Comparison of ENCODE assay signal across 1 cellular context in genomic region chr2:10300997-10301945, GRCh38.
TF ChIP-seq lines count a peak whose summit lies in the region.

No MANE protein-coding gene starts in this region.

TF ChIP-seq in HepG2, 621 proteins besides CTCF, POLR2A, EP300 and RAD21 (continued from another document and continues in another):
- TF ChIP-seq ZSCAN20 (CRISPR knock-in tag; IDR thresholded peaks at IDR 0.05; ENCODE audit: borderline replicate concordance) (peak; percentile 57; the same call in 1 of the 2 replicates), ZNF24 (IDR thresholded peaks at IDR 0.05) (no peak), NFE2L1 (CRISPR knock-in tag; IDR thresholded peaks at IDR 0.05; ENCODE audit: borderline replicate concordance) (no peak), KMT2B (CRISPR knock-in tag; IDR thresholded peaks at IDR 0.05) (peak; percentile 19; the same call in 1 of the 2 replicates), KLF15 (CRISPR knock-in tag; IDR thresholded peaks at IDR 0.05; ENCODE audit: borderline replicate concordance) (no peak), ZNF335 (CRISPR knock-in tag; IDR thresholded peaks at IDR 0.05) (no peak), PRDM10 (CRISPR knock-in tag; IDR thresholded peaks at IDR 0.05; ENCODE audit: low read depth) (0 out of 2 replicates have a peak, but pooled peaks have one; percentile 27), RBAK (CRISPR knock-in tag; IDR thresholded peaks at IDR 0.05) (no peak), LCORL (IDR thresholded peaks at IDR 0.05) (no peak), LCORL (CRISPR knock-in tag; IDR thresholded peaks at IDR 0.05) (peak; percentile 96), TEAD3 (CRISPR knock-in tag; optimal IDR thresholded peaks at IDR 0.05; ENCODE audit: borderline replicate concordance) (no peak), CERS6 (CRISPR knock-in tag; IDR thresholded peaks at IDR 0.05) (no peak), FOXK2 (IDR thresholded peaks at IDR 0.05) (peak; percentile 76; the same call in 1 of the 2 replicates), SRF (IDR thresholded peaks at IDR 0.05; ENCODE audit: low read depth, low read length) (no peak), PLSCR1 (CRISPR knock-in tag; IDR thresholded peaks at IDR 0.05; ENCODE audit: borderline replicate concordance) (no peak), FOXP4 (CRISPR knock-in tag; IDR thresholded peaks at IDR 0.05) (peak; percentile 88), ZNF577 (CRISPR knock-in tag; IDR thresholded peaks at IDR 0.05; ENCODE audit: borderline replicate concordance, low read depth) (0 out of 2 replicates have a peak, but pooled peaks have one; percentile 42), ZIK1 (CRISPR knock-in tag; IDR thresholded peaks at IDR 0.05; ENCODE audit: borderline replicate concordance, low read depth) (no peak), IRX3 (CRISPR knock-in tag; IDR thresholded peaks at IDR 0.05; ENCODE audit: borderline replicate concordance, low read depth) (no peak), KLF13 (CRISPR knock-in tag; IDR thresholded peaks at IDR 0.05) (no peak), ATF3 (CRISPR knock-in tag; IDR thresholded peaks at IDR 0.05) (no peak), EED (CRISPR knock-in tag; IDR thresholded peaks at IDR 0.05) (0 out of 2 replicates have a peak, but pooled peaks have one; percentile 21), ZBTB7B (CRISPR knock-in tag; IDR thresholded peaks at IDR 0.05) (peak; percentile 88; the same call in 1 of the 2 replicates), SIN3A (IDR thresholded peaks at IDR 0.05; ENCODE audit: borderline replicate concordance, low read depth, low read length) (peak; percentile 86; the same call in 1 of the 2 replicates), AGO2 (optimal IDR thresholded peaks at IDR 0.05; ENCODE audit: low read depth, low read length) (no peak), YEATS2 (CRISPR knock-in tag; IDR thresholded peaks at IDR 0.05; ENCODE audit: borderline replicate concordance) (peak; percentile 54), NCOR1 (IDR thresholded peaks at IDR 0.05; ENCODE audit: borderline replicate concordance, low read length) (peak; percentile 69; the same call in 1 of the 2 replicates), RXRA (CRISPR knock-in tag; IDR thresholded peaks at IDR 0.05) (peak; percentile 72; the same call in 1 of the 2 replicates), ZNF12 (CRISPR knock-in tag; IDR thresholded peaks at IDR 0.05) (no peak), SAP130 (CRISPR knock-in tag; IDR thresholded peaks at IDR 0.05; ENCODE audit: low read depth) (peak; percentile 96), DMAP1 (CRISPR knock-in tag; IDR thresholded peaks at IDR 0.05) (peak; percentile 63), ZFAT (CRISPR knock-in tag; conservative IDR thresholded peaks at IDR 0.05) (no peak), NFE2L2 (IDR thresholded peaks at IDR 0.05; ENCODE audit: low read length) (no peak), LBX2 (CRISPR knock-in tag; IDR thresholded peaks at IDR 0.05; ENCODE audit: borderline replicate concordance) (no peak), ZNF343 (CRISPR knock-in tag; IDR thresholded peaks at IDR 0.05) (peak; percentile 56; the same call in 1 of the 2 replicates), KDM6A (CRISPR knock-in tag; IDR thresholded peaks at IDR 0.05; ENCODE audit: low read depth) (peak; percentile 85), ZNF501 (CRISPR knock-in tag; IDR thresholded peaks at IDR 0.05) (peak; percentile 94), ESRRA (CRISPR knock-in tag; IDR thresholded peaks at IDR 0.05; ENCODE audit: low read depth) (peak; percentile 75), TCF12 (IDR thresholded peaks at IDR 0.05) (no peak), TCF12 (CRISPR knock-in tag; IDR thresholded peaks at IDR 0.05) (peak; percentile 90), E2F1 (CRISPR knock-in tag; IDR thresholded peaks at IDR 0.05) (no peak)
- TF ChIP-seq, protein P1, sequence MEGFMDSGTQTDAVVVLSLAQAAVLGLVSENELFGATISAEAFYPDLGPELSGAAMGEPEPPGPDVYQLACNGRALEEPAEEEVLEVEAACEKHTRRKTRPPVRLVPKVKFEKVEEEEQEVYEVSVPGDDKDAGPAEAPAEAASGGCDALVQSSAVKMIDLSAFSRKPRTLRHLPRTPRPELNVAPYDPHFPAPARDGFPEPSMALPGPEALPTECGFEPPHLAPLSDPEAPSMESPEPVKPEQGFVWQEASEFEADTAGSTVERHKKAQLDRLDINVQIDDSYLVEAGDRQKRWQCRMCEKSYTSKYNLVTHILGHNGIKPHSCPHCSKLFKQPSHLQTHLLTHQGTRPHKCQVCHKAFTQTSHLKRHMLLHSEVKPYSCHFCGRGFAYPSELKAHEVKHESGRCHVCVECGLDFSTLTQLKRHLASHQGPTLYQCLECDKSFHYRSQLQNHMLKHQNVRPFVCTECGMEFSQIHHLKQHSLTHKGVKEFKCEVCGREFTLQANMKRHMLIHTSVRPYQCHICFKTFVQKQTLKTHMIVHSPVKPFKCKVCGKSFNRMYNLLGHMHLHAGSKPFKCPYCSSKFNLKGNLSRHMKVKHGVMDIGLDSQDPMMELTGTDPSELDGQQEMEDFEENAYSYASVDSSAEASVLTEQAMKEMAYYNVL (CRISPR knock-in tag; IDR thresholded peaks at IDR 0.05; ENCODE audit: borderline replicate concordance) = peak; percentile 69
- TF ChIP-seq, protein P2, sequence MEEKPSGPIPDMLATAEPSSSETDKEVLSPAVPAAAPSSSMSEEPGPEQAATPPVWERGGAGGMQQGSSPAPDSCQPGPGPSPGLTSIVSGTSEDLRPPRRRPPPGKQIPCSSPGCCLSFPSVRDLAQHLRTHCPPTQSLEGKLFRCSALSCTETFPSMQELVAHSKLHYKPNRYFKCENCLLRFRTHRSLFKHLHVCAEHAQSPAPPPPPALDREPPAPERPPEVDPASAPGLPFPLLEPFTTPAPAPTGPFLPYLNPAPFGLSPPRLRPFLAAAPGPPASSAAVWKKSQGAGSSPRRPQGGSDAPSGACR (CRISPR knock-in tag; IDR thresholded peaks at IDR 0.05) = peak; percentile 71; the same call in 1 of the 2 replicates
- TF ChIP-seq, protein P3, sequence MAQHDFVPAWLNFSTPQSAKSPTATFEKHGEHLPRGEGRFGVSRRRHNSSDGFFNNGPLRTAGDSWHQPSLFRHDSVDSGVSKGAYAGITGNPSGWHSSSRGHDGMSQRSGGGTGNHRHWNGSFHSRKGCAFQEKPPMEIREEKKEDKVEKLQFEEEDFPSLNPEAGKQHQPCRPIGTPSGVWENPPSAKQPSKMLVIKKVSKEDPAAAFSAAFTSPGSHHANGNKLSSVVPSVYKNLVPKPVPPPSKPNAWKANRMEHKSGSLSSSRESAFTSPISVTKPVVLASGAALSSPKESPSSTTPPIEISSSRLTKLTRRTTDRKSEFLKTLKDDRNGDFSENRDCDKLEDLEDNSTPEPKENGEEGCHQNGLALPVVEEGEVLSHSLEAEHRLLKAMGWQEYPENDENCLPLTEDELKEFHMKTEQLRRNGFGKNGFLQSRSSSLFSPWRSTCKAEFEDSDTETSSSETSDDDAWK (CRISPR knock-in tag; IDR thresholded peaks at IDR 0.05) = no peak
- TF ChIP-seq, protein P4, sequence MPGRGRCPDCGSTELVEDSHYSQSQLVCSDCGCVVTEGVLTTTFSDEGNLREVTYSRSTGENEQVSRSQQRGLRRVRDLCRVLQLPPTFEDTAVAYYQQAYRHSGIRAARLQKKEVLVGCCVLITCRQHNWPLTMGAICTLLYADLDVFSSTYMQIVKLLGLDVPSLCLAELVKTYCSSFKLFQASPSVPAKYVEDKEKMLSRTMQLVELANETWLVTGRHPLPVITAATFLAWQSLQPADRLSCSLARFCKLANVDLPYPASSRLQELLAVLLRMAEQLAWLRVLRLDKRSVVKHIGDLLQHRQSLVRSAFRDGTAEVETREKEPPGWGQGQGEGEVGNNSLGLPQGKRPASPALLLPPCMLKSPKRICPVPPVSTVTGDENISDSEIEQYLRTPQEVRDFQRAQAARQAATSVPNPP (CRISPR knock-in tag; IDR thresholded peaks at IDR 0.05) = no peak
- TF ChIP-seq, protein P5, sequence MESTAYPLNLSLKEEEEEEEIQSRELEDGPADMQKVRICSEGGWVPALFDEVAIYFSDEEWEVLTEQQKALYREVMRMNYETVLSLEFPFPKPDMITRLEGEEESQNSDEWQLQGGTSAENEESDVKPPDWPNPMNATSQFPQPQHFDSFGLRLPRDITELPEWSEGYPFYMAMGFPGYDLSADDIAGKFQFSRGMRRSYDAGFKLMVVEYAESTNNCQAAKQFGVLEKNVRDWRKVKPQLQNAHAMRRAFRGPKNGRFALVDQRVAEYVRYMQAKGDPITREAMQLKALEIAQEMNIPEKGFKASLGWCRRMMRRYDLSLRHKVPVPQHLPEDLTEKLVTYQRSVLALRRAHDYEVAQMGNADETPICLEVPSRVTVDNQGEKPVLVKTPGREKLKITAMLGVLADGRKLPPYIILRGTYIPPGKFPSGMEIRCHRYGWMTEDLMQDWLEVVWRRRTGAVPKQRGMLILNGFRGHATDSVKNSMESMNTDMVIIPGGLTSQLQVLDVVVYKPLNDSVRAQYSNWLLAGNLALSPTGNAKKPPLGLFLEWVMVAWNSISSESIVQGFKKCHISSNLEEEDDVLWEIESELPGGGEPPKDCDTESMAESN (CRISPR knock-in tag; conservative IDR thresholded peaks at IDR 0.05) = peak; percentile 77; the same call in 1 of the 2 replicates
- TF ChIP-seq, protein P6, sequence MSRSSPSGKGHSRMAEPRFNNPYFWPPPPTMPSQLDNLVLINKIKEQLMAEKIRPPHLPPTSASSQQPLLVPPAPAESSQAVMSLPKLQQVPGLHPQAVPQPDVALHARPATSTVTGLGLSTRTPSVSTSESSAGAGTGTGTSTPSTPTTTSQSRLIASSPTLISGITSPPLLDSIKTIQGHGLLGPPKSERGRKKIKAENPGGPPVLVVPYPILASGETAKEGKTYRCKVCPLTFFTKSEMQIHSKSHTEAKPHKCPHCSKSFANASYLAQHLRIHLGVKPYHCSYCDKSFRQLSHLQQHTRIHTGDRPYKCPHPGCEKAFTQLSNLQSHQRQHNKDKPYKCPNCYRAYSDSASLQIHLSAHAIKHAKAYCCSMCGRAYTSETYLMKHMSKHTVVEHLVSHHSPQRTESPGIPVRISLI (CRISPR knock-in tag; IDR thresholded peaks at IDR 0.05; ENCODE audit: borderline replicate concordance) = peak; percentile 60; the same call in 1 of the 2 replicates
